8 cellular contexts compared by ENCODE assay signal in the genomic region with DNA sequence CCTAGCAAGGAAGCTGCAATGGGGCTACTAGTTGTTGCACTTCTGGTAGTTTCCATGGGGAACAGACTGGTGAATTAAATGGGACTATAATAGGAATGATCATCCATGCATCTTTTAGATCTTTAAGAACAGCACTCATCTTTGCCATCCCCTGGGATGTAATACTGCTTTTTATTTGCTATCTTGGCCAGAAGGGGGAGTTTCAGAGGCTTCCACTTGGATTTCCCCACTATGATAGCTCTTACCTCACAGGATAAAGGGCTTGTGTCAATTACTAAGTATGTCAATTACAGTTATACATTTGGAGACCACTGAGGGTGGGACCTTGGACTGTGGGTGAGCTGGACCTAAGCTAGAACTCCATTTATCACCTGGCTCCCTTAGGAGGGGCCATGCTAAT.
DNase-seq lines count a peak whose midpoint lies in the region; ATAC-seq, FAIRE-seq and TF ChIP-seq lines count a peak whose summit lies in the region.
"Not testable (repeated sequence)": the region's sequence is repeated elsewhere in the genome, so short reads cannot be mapped to it uniquely, and the experiment has no call there.

No MANE protein-coding gene starts in this region.

- DNase-seq in BJ (ENCODE audit: low read depth); GM12891 (ENCODE audit: insufficient read length, low spot score); GM12878 (ENCODE audit: low read depth, low spot score); HepG2 (ENCODE audit: low spot score); urothelium cell line (ENCODE audit: low spot score): not testable (repeated sequence)
- peak; percentile 17 for DNase-seq in SK-MEL-5 (ENCODE audit: low read depth, low spot score)
- peak; percentile 14 for DNase-seq in fibroblast of mammary gland (ENCODE audit: low read depth)

- TF ChIP-seq CTCF in BJ (IDR thresholded peaks at IDR 0.05; ENCODE audit: insufficient read depth, low read depth, low read length) (peak; percentile 31; the same call in 1 of the 2 replicates), LNCAP (IDR thresholded peaks at IDR 0.05) (peak; percentile 26; the same call in 1 of the 2 replicates), fibroblast of mammary gland (conservative IDR thresholded peaks at IDR 0.05; ENCODE audit: control insufficient read depth, insufficient read depth, low read depth, low read length) (peak; percentile 22)
- TF ChIP-seq CTCF in GM12878 (IDR thresholded peaks at IDR 0.05 in 2 of 3, conservative IDR thresholded peaks at IDR 0.05 in 1 of 3; ENCODE audit: control insufficient read depth in 2 of 3, extremely low read depth in 1 of 3, insufficient read depth in 1 of 3, low read depth in 3 of 3, low read length in 3 of 3); HepG2 (CRISPR knock-in tag; IDR thresholded peaks at IDR 0.05): not testable (repeated sequence)

- H4K20me1 ChIP-seq in GM12878 (ENCODE audit: control insufficient read depth, insufficient read depth); HepG2 (ENCODE audit: insufficient read depth, low read length): not testable (repeated sequence)

- RAD21 ChIA-PET in GM12878 (lab: Charles Lee; ENCODE audit: unreplicated experiment) = not testable (repeated sequence)

- H3K4me3 ChIP-seq in BJ (ENCODE audit: low read depth, low read length); GM12878; fibroblast of mammary gland (ENCODE audit: control insufficient read depth, low read depth, low read length); HepG2 (replicated peaks in 1 of 3; ENCODE audit: insufficient read depth in 1 of 3, low read depth in 2 of 3, low read length in 3 of 3): not testable (repeated sequence)

- not testable (repeated sequence) for H3K4me2 ChIP-seq in GM12878 (ENCODE audit: control insufficient read depth, insufficient read depth); HepG2 (ENCODE audit: low read depth, low read length)

- not testable (repeated sequence) for H2AFZ ChIP-seq in GM12878 (ENCODE audit: control insufficient read depth, low read depth, low read length); HepG2 (ENCODE audit: low read length)

- CTCF ChIA-PET in BJ (lab: Yijun Ruan, JAX) = interaction anchor here (0.6 kb wide), 1 partner anchor 154 kb away, joined by 3 read pairs; no protein-coding TSS in a partner anchor
- CTCF ChIA-PET in GM12878 (lab: Yijun Ruan, JAX) = interaction anchor here (0.6 kb wide), 1 partner anchor 80 kb away, joined by 3 read pairs; no protein-coding TSS in a partner anchor
- CTCF ChIA-PET in HepG2 (lab: Yijun Ruan, JAX; ENCODE audit: low intra/inter-chr PET ratio, low total read pairs) = not testable (repeated sequence)

- H3K79me2 ChIP-seq in GM12878 (ENCODE audit: control insufficient read depth, insufficient read depth, low read length); HepG2 (ENCODE audit: insufficient read depth, low read length): not testable (repeated sequence)

- ATAC-seq in GM12878 = peak; percentile 73
- peak; percentile 43; the same call in 1 of the 3 replicates for ATAC-seq in HepG2

- intact Hi-C loops in GM12878 (cut with micrococcal nuclease; ENCODE audit: unreplicated experiment); HepG2 (cut with micrococcal nuclease; ENCODE audit: unreplicated experiment): not testable (repeated sequence)

- BruUV-seq in GM12878 (replicated peaks; lab: Mats Ljungman, UMichigan); HepG2 (replicated peaks; lab: Mats Ljungman, UMichigan): not testable (repeated sequence)

- in situ Hi-C loops in SK-MEL-5 (cut with HindIII; ENCODE audit: low pct_unique_long_range_greater_than_20kb, low sequenced_read_pairs); GM12878 (cut with MboI); HepG2 (cut with HindIII; ENCODE audit: extremely low pct_ligation_motif_present, low pct_unique_long_range_greater_than_20kb): not testable (repeated sequence)

- FAIRE-seq in GM12891 (lab: Jason Lieb, UNC) (peak; percentile 9), GM12878 (lab: Jason Lieb, UNC) (peak; percentile 80), urothelium cell line (lab: Jason Lieb, UNC) (peak; percentile 30)
- FAIRE-seq in HepG2 (lab: Jason Lieb, UNC) = not testable (repeated sequence)

- H3K9ac ChIP-seq in GM12878 (ENCODE audit: control insufficient read depth, insufficient read depth, low read length); HepG2 (ENCODE audit: insufficient read depth, low read depth, low read length): not testable (repeated sequence)

- not testable (repeated sequence) for H3K36me3 ChIP-seq in BJ (ENCODE audit: control insufficient read depth, insufficient read depth, low read length); GM12878 (ENCODE audit: control insufficient read depth in 2 of 2, insufficient read depth in 2 of 2, low read length in 1 of 2); HepG2 (replicated peaks in 1 of 2; ENCODE audit: control insufficient read depth in 1 of 2, insufficient read depth in 2 of 2, low read length in 2 of 2)

- not testable (repeated sequence) for H3K27me3 ChIP-seq in BJ (ENCODE audit: control insufficient read depth, insufficient read depth, low read length); GM12878 (replicated peaks in 1 of 2; ENCODE audit: control insufficient read depth in 2 of 2, insufficient read depth in 2 of 2, low read length in 1 of 2); HepG2 (ENCODE audit: control insufficient read depth in 1 of 2, insufficient read depth in 2 of 2, low read length in 2 of 2)

- H3K27ac ChIP-seq in GM12878 (ENCODE audit: control insufficient read depth, insufficient read depth); HepG2 (ENCODE audit: extremely low read length, insufficient read depth, low read length): not testable (repeated sequence)

- not testable (repeated sequence) for H3K4me1 ChIP-seq in GM12878 (ENCODE audit: control insufficient read depth, insufficient read depth, low read length); HepG2 (ENCODE audit: insufficient read depth, low read length)

- not testable (repeated sequence) for TF ChIP-seq RAD21 in GM12878 (IDR thresholded peaks at IDR 0.05; ENCODE audit: insufficient read depth, low read depth, low read length); HepG2 (CRISPR knock-in tag; IDR thresholded peaks at IDR 0.05)

- not testable (repeated sequence) for TF ChIP-seq EP300 in GM12878 (IDR thresholded peaks at IDR 0.05; ENCODE audit: borderline replicate concordance in 1 of 2, control insufficient read depth in 1 of 2, low read depth in 2 of 2, low read length in 2 of 2); HepG2 (IDR thresholded peaks at IDR 0.05; ENCODE audit: low read depth in 2 of 2, low read length in 2 of 2); HepG2 (CRISPR knock-in tag; IDR thresholded peaks at IDR 0.05; ENCODE audit: borderline replicate concordance)

- H3K9me3 ChIP-seq in GM12878 (replicated peaks; ENCODE audit: control insufficient read depth, insufficient read depth, low read length); HepG2 (ENCODE audit: low read length): not testable (repeated sequence)

- POLR2A ChIA-PET in BJ (lab: Charles Lee); GM12878 (lab: Charles Lee); HepG2 (lab: Yijun Ruan, JAX): not testable (repeated sequence)

- not testable (repeated sequence) for TF ChIP-seq POLR2A in GM12891 (IDR thresholded peaks at IDR 0.05; ENCODE audit: low read depth, low read length); GM12878 (IDR thresholded peaks at IDR 0.05; ENCODE audit: low read depth, low read length); HepG2 (IDR thresholded peaks at IDR 0.05; ENCODE audit: insufficient read depth in 1 of 2, low read depth in 2 of 2, low read length in 2 of 2)

- SMC1A ChIA-PET in GM12878 (lab: Charles Lee; ENCODE audit: uncharacterized antibody, unreplicated experiment) = not testable (repeated sequence)
